ENCODE assay signal across 16 cellular contexts in the genomic region with DNA sequence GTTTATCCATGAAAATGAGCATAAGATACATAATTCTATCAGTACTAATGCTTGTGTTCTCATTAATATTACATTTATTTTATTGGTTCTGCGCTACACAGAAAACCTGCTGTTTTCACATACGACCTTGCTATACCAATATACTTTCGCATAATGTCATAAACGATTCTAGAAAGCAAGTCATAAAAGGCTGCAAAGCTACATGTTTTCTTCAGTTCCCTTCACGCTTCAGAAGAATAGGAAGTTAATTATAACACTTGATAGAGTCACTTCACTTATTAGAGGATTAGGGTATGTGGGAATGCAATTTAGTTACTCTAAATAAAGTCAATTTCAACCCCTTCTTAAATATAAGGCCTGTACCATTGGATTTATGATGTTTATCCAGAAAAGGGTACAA. TPM values are rescaled to one million over a fixed set of nuclear protein-coding genes. Genes with fewer than 3 reads are reported as not detected.
DNase-seq lines count a peak whose midpoint lies in the region; ATAC-seq and TF ChIP-seq lines count a peak whose summit lies in the region.
"Had no signal": no experiment of that assay in that cellular context is flagged by ENCODE, and none has a peak within 500 bp of the region (broad histone marks: within the 10 kb centered on the region; RNA-seq: fewer than 3 reads in every experiment).

No MANE protein-coding gene starts in this region.

- ATAC-seq in GM18868 (IDR thresholded peaks at IDR 0.05; ENCODE audit: unreplicated experiment) (peak; percentile 88), GM21619 (IDR thresholded peaks at IDR 0.05; ENCODE audit: unreplicated experiment) (peak; percentile 72), HG03159 (IDR thresholded peaks at IDR 0.05; ENCODE audit: unreplicated experiment) (peak; percentile 76)

- DNase-seq in spleen: no peak
- DNase-seq in globus pallidus (ENCODE audit: low spot score): no peak
- no peak for DNase-seq in ACHN
- DNase-seq in germinal center (ENCODE audit: low spot score): no peak
- DNase-seq in DMS 273 treated with DMSO at 0.1 percent for 48 hours (lab: John Stamatoyannopoulos, UW): no peak
- DNase-seq: CD4-positive, CD25-positive, alpha-beta regulatory T cell; endodermal cell; foreskin melanocyte; GF-D8; NK-92 treated with Interleukin-12 subunit alpha and Interleukin-12 subunit beta, amount 100 ng/mL, for 24 hours; ovary; WERI-Rb-1 had no signal

- no peaks in the 10 kb centered on the region for H3K27me3 ChIP-seq in spleen (replicated peaks in 1 of 7)
- H3K27me3 ChIP-seq: ovary had no signal

- H3K4me3 ChIP-seq in spleen: no peak overlapping the region
- H3K4me3 ChIP-seq: ovary, smooth muscle cell had no signal

- no peak for TF ChIP-seq CTCF in spleen (IDR thresholded peaks at IDR 0.05 in 8 of 11, conservative IDR thresholded peaks at IDR 0.05 in 3 of 11)

- WGBS in spleen, 5 donors: 71 to 84% (median 76%) methylated on average over 5 of the region's 5 CpGs

- peaks cover 0 to 60% (median 18%) of the 10 kb centered on the region in 6 donors for H3K36me3 ChIP-seq in spleen
- H3K36me3 ChIP-seq: ovary had no signal

- peaks cover 8 to 63% (median 36%) of the 10 kb centered on the region in 6 donors for H3K4me1 ChIP-seq in spleen

- intact Hi-C loops in spleen (cut with DNase I; ENCODE audit: low total_unique reads): no loop called here

- in situ Hi-C loops in ACHN (cut with HindIII; ENCODE audit: low pct_ligation_motif_present, low pct_unique_long_range_greater_than_20kb, low sequenced_read_pairs): no loop called here

- TF ChIP-seq POLR2A in spleen (IDR thresholded peaks at IDR 0.05): no peak

- no peaks in the 10 kb centered on the region for H3K9me3 ChIP-seq in spleen
- H3K9me3 ChIP-seq: ovary had no signal

- peak overlapping the region in 5 of 8 donors; percentile 23 to 53 (median 44) for H3K27ac ChIP-seq in spleen
- H3K27ac ChIP-seq: ovary, WERI-Rb-1 had no signal

RNA-seq across cellular contexts. Expression of a gene that starts 29.0 kb away (rescaled TPM):
- total RNA-seq in spleen: 10 to 100 TPM; 53.8 to 88.1 (median 73.6) TPM
- 10 to 100 TPM; 34.1 to 47.5 (median 35.5) TPM for polyA plus RNA-seq in spleen
